9 cellular contexts compared by ENCODE assay signal in genomic region chr2:181954538-181954883, GRCh38. TPM values are rescaled to one million over a fixed set of nuclear protein-coding genes. Genes with fewer than 3 reads are reported as not detected.
A peak's percentile ranks its signal among the peaks of the same experiment; 100 is the strongest.
DNase-seq lines count a peak whose midpoint lies in the region; ATAC-seq, FAIRE-seq and TF ChIP-seq lines count a peak whose summit lies in the region.
"Had no signal": no experiment of that assay in that cellular context is flagged by ENCODE, and none has a peak within 500 bp of the region (broad histone marks: within the 10 kb centered on the region; RNA-seq: fewer than 3 reads in every experiment).

No MANE protein-coding gene starts in this region.

- TF ChIP-seq EP300 in HepG2 (IDR thresholded peaks at IDR 0.05; ENCODE audit: low read depth in 2 of 2, low read length in 2 of 2) (no peak), HepG2 (CRISPR knock-in tag; IDR thresholded peaks at IDR 0.05; ENCODE audit: borderline replicate concordance) (no peak)

- H3K4me3 ChIP-seq in BE2C (ENCODE audit: low read depth, low read length) (peak overlapping the region; percentile 20; the same call in 1 of the 2 replicates), GM23338 (no peak overlapping the region), WERI-Rb-1 (ENCODE audit: low read depth, low read length) (peak overlapping the region; percentile 49), HepG2 (replicated peaks in 1 of 3; ENCODE audit: insufficient read depth in 1 of 3, low read depth in 2 of 3, low read length in 3 of 3) (peak overlapping the region; percentile 52 to 58 (median 53))

- intact Hi-C loops in HepG2 (cut with micrococcal nuclease; ENCODE audit: unreplicated experiment): loop anchor here (1.0 to 10.0 kb wide), 6 partner anchors 10 to 216 kb away; partner anchors contain the start of gene ITPRID2

- peaks cover 8% of the 10 kb centered on the region for H3K4me1 Mint-ChIP-seq in GM23338

- ATAC-seq in GM23338: no peak
- peak; percentile 54 for ATAC-seq in HepG2

- H3K9ac ChIP-seq in HepG2 (ENCODE audit: insufficient read depth, low read depth, low read length): peak overlapping the region; percentile 49

- no peaks in the 10 kb centered on the region for H3F3A ChIP-seq in GM23338 (replicated peaks; ENCODE audit: low read depth)

- TF ChIP-seq POLR2A in HepG2 (IDR thresholded peaks at IDR 0.05; ENCODE audit: insufficient read depth in 1 of 2, low read depth in 2 of 2, low read length in 2 of 2): no peak

- in situ Hi-C loops in HepG2 (cut with HindIII; ENCODE audit: extremely low pct_ligation_motif_present, low pct_unique_long_range_greater_than_20kb): no loop called here

- H2AFZ ChIP-seq in GM23338: no peak overlapping the region
- H2AFZ ChIP-seq in HepG2 (ENCODE audit: low read length): peak overlapping the region; percentile 65

- no peaks in the 10 kb centered on the region for H3K79me2 ChIP-seq in GM23338 (replicated peaks; ENCODE audit: insufficient read depth)
- no peaks in the 10 kb centered on the region for H3K79me2 ChIP-seq in HepG2 (ENCODE audit: insufficient read depth, low read length)

- H3K9me2 ChIP-seq in GM23338 (ENCODE audit: insufficient read depth): no peaks in the 10 kb centered on the region

- H3K4me3 Mint-ChIP-seq in GM23338: peak overlapping the region; percentile 80

- no peaks in the 10 kb centered on the region for H3K9me3 Mint-ChIP-seq in GM23338

- TF ChIP-seq RAD21 in HepG2 (CRISPR knock-in tag; IDR thresholded peaks at IDR 0.05): no peak

- 3% methylated on average over 4 of the region's 4 CpGs for WGBS in HepG2 (ENCODE audit: low lambda C conversion rate)

- H3K9me3 ChIP-seq in BE2C: no peaks in the 10 kb centered on the region
- no peaks in the 10 kb centered on the region for H3K9me3 ChIP-seq in WERI-Rb-1 (ENCODE audit: severe bottlenecking)
- no peaks in the 10 kb centered on the region for H3K9me3 ChIP-seq in HepG2 (ENCODE audit: low read length)

- H4K20me1 ChIP-seq in GM23338 (replicated peaks; ENCODE audit: insufficient read depth) (no peaks in the 10 kb centered on the region), HepG2 (ENCODE audit: insufficient read depth, low read length) (no peaks in the 10 kb centered on the region)

- no peaks in the 10 kb centered on the region for H3K27me3 Mint-ChIP-seq in GM23338 (ENCODE audit: insufficient read depth, low read depth, poor library complexity)

- POLR2A ChIA-PET in HepG2 (lab: Yijun Ruan, JAX): no interaction called here

- TF ChIP-seq CTCF in BE2C (IDR thresholded peaks at IDR 0.05; ENCODE audit: low read depth, low read length) (no peak), GM23338 (conservative IDR thresholded peaks at IDR 0.05; ENCODE audit: low read depth in 2 of 2) (no peak), WERI-Rb-1 (IDR thresholded peaks at IDR 0.05; ENCODE audit: low read depth, low read length) (no peak), HepG2 (CRISPR knock-in tag; IDR thresholded peaks at IDR 0.05) (no peak)

- H3K27me3 ChIP-seq in BE2C (no peaks in the 10 kb centered on the region), GM23338 (ENCODE audit: insufficient read depth) (no peaks in the 10 kb centered on the region), WERI-Rb-1 (ENCODE audit: insufficient read depth, low read depth, severe bottlenecking) (no peaks in the 10 kb centered on the region), HepG2 (ENCODE audit: control insufficient read depth in 1 of 2, insufficient read depth in 2 of 2, low read length in 2 of 2) (no peaks in the 10 kb centered on the region; a peak in 1 of 5 replicates)

- H3K4me2 ChIP-seq in GM23338 (no peak overlapping the region), HepG2 (ENCODE audit: low read depth, low read length) (peak overlapping the region; percentile 61)

- no peak overlapping the region for H3K27ac Mint-ChIP-seq in GM23338

- H3K4me1 ChIP-seq in BE2C: no peaks in the 10 kb centered on the region
- no peaks in the 10 kb centered on the region for H3K4me1 ChIP-seq in GM23338 (ENCODE audit: insufficient read depth)
- peaks cover 40% of the 10 kb centered on the region for H3K4me1 ChIP-seq in HepG2 (ENCODE audit: insufficient read depth, low read length)

- no peak for FAIRE-seq in HepG2 (lab: Jason Lieb, UNC)
- FAIRE-seq: colon had no signal

- DNase-seq in BE2C (no peak), GM23338 (ENCODE audit: low spot score) (no peak), WERI-Rb-1 (no peak), HepG2 (ENCODE audit: low spot score) (no peak), COLO829 (ENCODE audit: low spot score) (no peak), KG1 (lab: John Stamatoyannopoulos, UW) (no peak), cerebellum (ENCODE audit: low spot score) (no peak)
- DNase-seq in stimulated activated CD4-positive, alpha-beta T cell treated with anti-CD3 and anti-CD28 coated beads, Interleukin-1b, Interleukin-23, amount 100 ng/mL, for 48 hours: no peak

- H3K36me3 Mint-ChIP-seq in GM23338 (ENCODE audit: low read depth): no peaks in the 10 kb centered on the region

- H3K36me3 ChIP-seq in BE2C (no peaks in the 10 kb centered on the region), GM23338 (ENCODE audit: insufficient read depth) (no peaks in the 10 kb centered on the region), WERI-Rb-1 (no peaks in the 10 kb centered on the region), HepG2 (replicated peaks in 1 of 2; ENCODE audit: control insufficient read depth in 1 of 2, insufficient read depth in 2 of 2, low read length in 2 of 2) (no peaks in the 10 kb centered on the region)

- CTCF ChIA-PET in HepG2 (lab: Yijun Ruan, JAX; ENCODE audit: low intra/inter-chr PET ratio, low total read pairs): interaction anchor here (0.8 to 2.8 kb wide), 3 partner anchors 51 to 217 kb away, joined by 3 to 19 read pairs (median 4); no protein-coding TSS in a partner anchor

- no TSS peak for BruUV-seq in HepG2 (replicated peaks; lab: Mats Ljungman, UMichigan)

- H3K27ac ChIP-seq in GM23338 (ENCODE audit: low read depth): no peak overlapping the region
- H3K27ac ChIP-seq in WERI-Rb-1: no peak overlapping the region
- H3K27ac ChIP-seq in HepG2 (ENCODE audit: extremely low read length, insufficient read depth, low read length): peak overlapping the region; percentile 16

TF ChIP-seq in GM23338, 12 proteins besides CTCF, POLR2A, EP300 and RAD21 (continues in another document):
- no peak for TF ChIP-seq EZH2phosphoT487 (IDR thresholded peaks at IDR 0.05; ENCODE audit: unreplicated experiment)
- no peak for TF ChIP-seq ZNF114 (CRISPR knock-in tag; IDR thresholded peaks at IDR 0.05)
- no peak for TF ChIP-seq ZNF331 (CRISPR knock-in tag; IDR thresholded peaks at IDR 0.05; ENCODE audit: low read depth)
- no peak for TF ChIP-seq ETS1 (IDR thresholded peaks at IDR 0.05)

TF ChIP-seq in HepG2, 621 proteins besides CTCF, POLR2A, EP300 and RAD21 (continues in another document):
- TF ChIP-seq ARID3A (IDR thresholded peaks at IDR 0.05; ENCODE audit: low read depth, low read length): 0 out of 2 replicates have a peak, but pooled peaks have one; percentile 1

RNA-seq across cellular contexts. Expression of gene PPP1R1C, which starts 31.1 kb away (rescaled TPM):
- not detected for polyA plus RNA-seq in BE2C (2012; ENCODE audit: insufficient read depth, insufficient read length, low read depth)
- total RNA-seq in GM23338 (2014; rRNA removed; shearing (Covaris generic)): 3.5 and 5.7 TPM in 2 replicates
- polyA plus RNA-seq in GM23338 (2016; fragmentation: Nextera tagmentation; extraction: Ambion mirVana) (14.6 and 18.8 TPM in 2 replicates), HepG2 (2011; rRNA removed) (2.9 and 3.5 TPM in 2 replicates)
- total RNA-seq in HepG2 (2016; rRNA removed; fragmentation: Illumina TruSeq; extraction: Trizol) (1.5 and 2.4 TPM in 2 replicates), cerebellum (3.1 TPM)
- total RNA-seq in HepG2 (2016; cell fraction: cytosol; rRNA removed; fragmentation: Illumina TruSeq; extraction: Trizol; ENCODE audit: low read depth): 0.79 and 1.8 TPM in 2 replicates
- 1.7 and 1.9 TPM in 2 replicates for total RNA-seq in HepG2 (2016; cell fraction: insoluble cytoplasmic fraction; rRNA removed; fragmentation: Illumina TruSeq; extraction: Trizol)
- total RNA-seq in HepG2 (2016; cell fraction: membrane; rRNA removed; fragmentation: Illumina TruSeq; extraction: Trizol): 1.8 and 1.9 TPM in 2 replicates
- 2.1 and 2.4 TPM in 2 replicates for total RNA-seq in HepG2 (2016; cell fraction: nucleus; rRNA removed; fragmentation: Illumina TruSeq; extraction: Trizol)
- polyA plus RNA-seq in HepG2 (2011; cell fraction: cytosol; rRNA removed): 1.6 and 2.1 TPM in 2 replicates
- 0.87 and 0.90 TPM in 2 replicates for polyA plus RNA-seq in HepG2 (2011; cell fraction: nucleus; rRNA removed)
- polyA plus RNA-seq in HepG2 (2012): 6.6 and 22.4 TPM in 2 replicates
- 0.83 and 1.6 TPM in 2 replicates for polyA plus RNA-seq in HepG2 (2016; cell fraction: cytosol; fragmentation: Illumina TruSeq; extraction: Trizol; ENCODE audit: low read depth)
- 2.9 and 3.3 TPM in 2 replicates for polyA plus RNA-seq in HepG2 (2016; cell fraction: insoluble cytoplasmic fraction; fragmentation: Illumina TruSeq; extraction: Trizol; ENCODE audit: low read depth)
- 3.2 and 3.5 TPM in 2 replicates for polyA plus RNA-seq in HepG2 (2016; cell fraction: membrane; fragmentation: Illumina TruSeq; extraction: Trizol; ENCODE audit: low read depth)
- 1.2 and 2.1 TPM in 2 replicates for polyA plus RNA-seq in HepG2 (2016; cell fraction: nucleus; fragmentation: Illumina TruSeq; extraction: Trizol; ENCODE audit: insufficient read depth, low read depth)
- polyA minus RNA-seq in HepG2 (2011; rRNA and poly(A)+ RNA removed; ENCODE audit: low replicate concordance): 0.34 TPM in 1 of 2 replicates, not detected in the other
- 1.5 TPM in 1 of 2 replicates, not detected in the other for polyA minus RNA-seq in HepG2 (2011; cell fraction: cytosol; rRNA and poly(A)+ RNA removed)
- 5.0 and 5.9 TPM in 2 replicates for polyA minus RNA-seq in HepG2 (2011; cell fraction: nucleus; rRNA and poly(A)+ RNA removed)
